Comparison of ENCODE assay signal across 17 cellular contexts in the genomic region with DNA sequence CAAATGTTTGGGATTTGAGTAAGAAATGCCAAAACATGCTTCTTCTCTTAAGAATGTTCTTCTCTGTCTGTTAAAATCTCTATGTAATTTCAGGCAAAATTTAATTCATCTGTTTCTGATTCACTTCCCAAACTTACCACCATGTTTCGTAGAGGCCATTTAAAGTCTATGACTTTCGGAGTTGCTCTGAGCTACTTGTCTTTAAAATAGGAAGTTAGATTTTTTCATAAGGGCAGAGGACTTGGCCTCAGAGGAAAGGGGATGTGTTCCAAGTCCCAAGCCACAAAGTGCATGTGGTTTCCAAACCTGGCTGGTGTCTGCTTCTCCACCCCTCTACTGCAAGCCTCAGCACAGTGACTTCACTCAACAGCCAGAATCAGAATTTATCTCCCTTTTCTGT.
DNase-seq lines count a peak whose midpoint lies in the region; ATAC-seq, FAIRE-seq and TF ChIP-seq lines count a peak whose summit lies in the region.
"Had no signal": no experiment of that assay in that cellular context is flagged by ENCODE, and none has a peak within 500 bp of the region (broad histone marks: within the 10 kb centered on the region; RNA-seq: fewer than 3 reads in every experiment).

No MANE protein-coding gene starts in this region.

- no peaks in the 10 kb centered on the region for H3K4me1 Mint-ChIP-seq in T-helper 2 cell treated with Interferon-gamma antibody and Interleukin-4, amounts not matched to agents 5 μg/mL and 100 μg/mL, for 36 hours (ENCODE audit: low read depth)

- H3K9me3 ChIP-seq in right lobe of liver (no peaks in the 10 kb centered on the region), HepG2 (ENCODE audit: low read length) (no peaks in the 10 kb centered on the region)

- POLR2A ChIA-PET in HepG2 (lab: Yijun Ruan, JAX) = no interaction called here

- H3K36me3 Mint-ChIP-seq in T-helper 2 cell treated with Interferon-gamma antibody and Interleukin-4, amounts not matched to agents 5 μg/mL and 100 μg/mL, for 36 hours (ENCODE audit: low read depth) = no peaks in the 10 kb centered on the region

- H3K4me2 ChIP-seq in HepG2 (ENCODE audit: low read depth, low read length) = no peak overlapping the region
- H3K4me2 ChIP-seq: smooth muscle cell had no signal

- H3K36me3 ChIP-seq in right lobe of liver (no peaks in the 10 kb centered on the region), HepG2 (replicated peaks in 1 of 2; ENCODE audit: control insufficient read depth in 1 of 2, insufficient read depth in 2 of 2, low read length in 2 of 2) (no peaks in the 10 kb centered on the region), H7 (replicated peaks; ENCODE audit: control insufficient read depth, insufficient read depth, low read length) (no peaks in the 10 kb centered on the region)
- H3K36me3 ChIP-seq: tibial nerve had no signal

- H3K27me3 Mint-ChIP-seq in T-helper 2 cell treated with Interferon-gamma antibody and Interleukin-4, amounts not matched to agents 5 μg/mL and 100 μg/mL, for 36 hours (ENCODE audit: low read depth) = peaks cover 17% of the 10 kb centered on the region

- H3K4me1 ChIP-seq in right lobe of liver (no peaks in the 10 kb centered on the region), HepG2 (ENCODE audit: insufficient read depth, low read length) (no peaks in the 10 kb centered on the region)

- no TSS peak for BruUV-seq in HepG2 (replicated peaks; lab: Mats Ljungman, UMichigan)

- H3K9me3 Mint-ChIP-seq in T-helper 2 cell treated with Interferon-gamma antibody and Interleukin-4, amounts not matched to agents 5 μg/mL and 100 μg/mL, for 36 hours = peaks cover 4% of the 10 kb centered on the region

- no peak for TF ChIP-seq CTCF in right lobe of liver (IDR thresholded peaks at IDR 0.05)
- TF ChIP-seq CTCF in HepG2 (CRISPR knock-in tag; IDR thresholded peaks at IDR 0.05) = no peak

- TF ChIP-seq EP300 in HepG2 (IDR thresholded peaks at IDR 0.05; ENCODE audit: low read depth in 2 of 2, low read length in 2 of 2) = no peak
- TF ChIP-seq EP300 in HepG2 (CRISPR knock-in tag; IDR thresholded peaks at IDR 0.05; ENCODE audit: borderline replicate concordance) = no peak

- H3K9ac ChIP-seq in HepG2 (ENCODE audit: insufficient read depth, low read depth, low read length) = no peak overlapping the region

- intact Hi-C loops in right lobe of liver (cut with DNase I) = no loop called here
- intact Hi-C loops in HepG2 (cut with micrococcal nuclease; ENCODE audit: unreplicated experiment) = no loop called here

- H3K4me3 Mint-ChIP-seq in T-helper 2 cell treated with Interferon-gamma antibody and Interleukin-4, amounts not matched to agents 5 μg/mL and 100 μg/mL, for 36 hours = no peak overlapping the region

- H3K4me3 ChIP-seq in right lobe of liver (no peak overlapping the region), HepG2 (replicated peaks in 1 of 3; ENCODE audit: insufficient read depth in 1 of 3, low read depth in 2 of 3, low read length in 3 of 3) (no peak overlapping the region), H7 (ENCODE audit: insufficient read depth, low read depth, low read length) (no peak overlapping the region)
- H3K4me3 ChIP-seq: smooth muscle cell, tibial nerve had no signal

- H3K27me3 ChIP-seq in right lobe of liver (no peaks in the 10 kb centered on the region), HepG2 (ENCODE audit: control insufficient read depth in 1 of 2, insufficient read depth in 2 of 2, low read length in 2 of 2) (no peaks in the 10 kb centered on the region; a peak in 1 of 5 replicates), H7 (ENCODE audit: control insufficient read depth, insufficient read depth, low read length) (no peaks in the 10 kb centered on the region)
- H3K27me3 ChIP-seq: tibial nerve had no signal

- TF ChIP-seq POLR2A in right lobe of liver (IDR thresholded peaks at IDR 0.05) (no peak), HepG2 (IDR thresholded peaks at IDR 0.05; ENCODE audit: insufficient read depth in 1 of 2, low read depth in 2 of 2, low read length in 2 of 2) (no peak)

- H3K27ac ChIP-seq in right lobe of liver (no peak overlapping the region), HepG2 (ENCODE audit: extremely low read length, insufficient read depth, low read length) (no peak overlapping the region)
- H3K27ac ChIP-seq: tibial nerve had no signal

- no peaks in the 10 kb centered on the region for H3K79me2 ChIP-seq in HepG2 (ENCODE audit: insufficient read depth, low read length)

- CTCF ChIA-PET in HepG2 (lab: Yijun Ruan, JAX; ENCODE audit: low intra/inter-chr PET ratio, low total read pairs) = no interaction called here

- 45% methylated on average over 2 of the region's 2 CpGs for WGBS in right lobe of liver (ENCODE audit: insufficient coverage, low coverage, low lambda C conversion rate, missing lambda C conversion rate)
- WGBS in HepG2 (ENCODE audit: low lambda C conversion rate) = 18% methylated on average over 2 of the region's 2 CpGs

- no peak overlapping the region for H2AFZ ChIP-seq in HepG2 (ENCODE audit: low read length)

- FAIRE-seq in HepG2 (lab: Jason Lieb, UNC) = no peak
- FAIRE-seq: A204.1 had no signal

- peak; percentile 34 to 67 (median 54) for ATAC-seq in right lobe of liver
- no peak for ATAC-seq in HepG2
- no peak for ATAC-seq in HG02884 (IDR thresholded peaks at IDR 0.05; ENCODE audit: unreplicated experiment)
- ATAC-seq: HCT116, SK-N-SH treated with all-trans-retinoic acid at 6 μM for 48 hours had no signal

- H3K27ac Mint-ChIP-seq in T-helper 2 cell treated with Interferon-gamma antibody and Interleukin-4, amounts not matched to agents 5 μg/mL and 100 μg/mL, for 36 hours = no peak overlapping the region

- no peak for TF ChIP-seq RAD21 in HepG2 (CRISPR knock-in tag; IDR thresholded peaks at IDR 0.05)

- DNase-seq in right lobe of liver (no peak), HepG2 (ENCODE audit: low spot score) (no peak), astrocyte of the hippocampus (ENCODE audit: low read depth, low spot score) (peak; percentile 34), hippocampal formation (lab: John Stamatoyannopoulos, UW) (peak; percentile 12 to 19), H7 (no peak), NCI-H774 (lab: John Stamatoyannopoulos, UW) (no peak)
- no peak for DNase-seq in T-helper 2 cell treated with Interferon-gamma antibody and Interleukin-4, amounts not matched to agents 5 μg/mL and 100 μg/mL, for 36 hours (ENCODE audit: low spot score)
- DNase-seq: activated CD4-positive, CD25-positive, alpha-beta regulatory T cell; foreskin melanocyte; IMR-90; kidney glomerular epithelial cell had no signal

- no peaks in the 10 kb centered on the region for H4K20me1 ChIP-seq in HepG2 (ENCODE audit: insufficient read depth, low read length)

- in situ Hi-C loops in HepG2 (cut with HindIII; ENCODE audit: extremely low pct_ligation_motif_present, low pct_unique_long_range_greater_than_20kb) = no loop called here

TF ChIP-seq in HepG2, 621 proteins besides CTCF, POLR2A, EP300 and RAD21 (continues in another document):
- TF ChIP-seq SRSF9 (IDR thresholded peaks at IDR 0.05; ENCODE audit: borderline replicate concordance, insufficient read depth, low read depth, low read length, poor library complexity, severe bottlenecking) (no peak), PPARG (CRISPR knock-in tag; conservative IDR thresholded peaks at IDR 0.05) (no peak), ZNF143 (CRISPR knock-in tag; IDR thresholded peaks at IDR 0.05) (no peak), ZBTB1 (CRISPR knock-in tag; IDR thresholded peaks at IDR 0.05; ENCODE audit: borderline replicate concordance) (no peak), ZNF350 (CRISPR knock-in tag; IDR thresholded peaks at IDR 0.05; ENCODE audit: borderline replicate concordance, low read depth) (no peak), RCOR2 (CRISPR knock-in tag; IDR thresholded peaks at IDR 0.05) (no peak), ZNF138 (CRISPR knock-in tag; IDR thresholded peaks at IDR 0.05; ENCODE audit: low read depth) (no peak), ZNF264 (CRISPR knock-in tag; IDR thresholded peaks at IDR 0.05) (no peak), CCAR2 (optimal IDR thresholded peaks at IDR 0.05; ENCODE audit: low read depth, low read length) (no peak), RBM22 (optimal IDR thresholded peaks at IDR 0.05; ENCODE audit: low read length) (no peak), ZNF713 (CRISPR knock-in tag; IDR thresholded peaks at IDR 0.05) (no peak)
- TF ChIP-seq, protein P1, sequence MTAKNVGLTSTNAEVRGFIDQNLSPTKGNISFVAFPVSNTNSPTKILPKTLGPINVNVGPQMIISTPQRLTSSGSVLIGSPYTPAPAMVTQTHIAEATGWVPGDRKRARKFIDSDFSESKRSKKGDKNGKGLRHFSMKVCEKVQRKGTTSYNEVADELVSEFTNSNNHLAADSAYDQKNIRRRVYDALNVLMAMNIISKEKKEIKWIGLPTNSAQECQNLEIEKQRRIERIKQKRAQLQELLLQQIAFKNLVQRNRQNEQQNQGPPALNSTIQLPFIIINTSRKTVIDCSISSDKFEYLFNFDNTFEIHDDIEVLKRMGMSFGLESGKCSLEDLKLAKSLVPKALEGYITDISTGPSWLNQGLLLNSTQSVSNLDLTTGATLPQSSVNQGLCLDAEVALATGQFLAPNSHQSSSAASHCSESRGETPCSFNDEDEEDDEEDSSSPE (CRISPR knock-in tag; IDR thresholded peaks at IDR 0.05) = no peak

Comparison
In these comparisons a context has a peak if more than half of its experiments do, and no peak if none do; other contexts are left out.
1. ATAC-seq: peak in right lobe of liver (4 of 4); none in HepG2 (single experiment) and HG02884 (single experiment).
2. DNase-seq: peak in astrocyte of the hippocampus (single experiment) and hippocampal formation (2 of 2); none in right lobe of liver (0 of 3), HepG2 (single experiment), H7 (single experiment), T-helper 2 cell treated with Interferon-gamma antibody and Interleukin-4, amounts not matched to agents 5 μg/mL and 100 μg/mL, for 36 hours (single experiment) and NCI-H774 (single experiment).